In genomic region chr16:47694543-47694942, GRCh38 we compare ENCODE assay signal across 19 cellular contexts.
"Had no signal": no experiment of that assay in that cellular context is flagged by ENCODE, and none has a peak within 500 bp of the region (broad histone marks: within the 10 kb centered on the region; RNA-seq: fewer than 3 reads in every experiment).

No MANE protein-coding gene starts in this region.

- H3K27ac ChIP-seq: lower lobe of right lung, transverse colon, vagina, VCaP had no signal

- H3K4me1 ChIP-seq: lower lobe of right lung, transverse colon, vagina had no signal

- DNase-seq: activated CD4-positive, alpha-beta T cell treated with anti-CD3 and anti-CD28 coated beads, Interleukin-2, amount 50 U/mL, for 4 hours; activated gamma-delta T cell treated with Interleukin-2 at 50 U/mL for 16 hours; activated naive CD8-positive, alpha-beta T cell treated with anti-CD3 and anti-CD28 coated beads for 36 hours; amniotic stem cell; hypothalamus; lower lobe of right lung; stimulated activated CD4-positive, alpha-beta T cell treated with anti-CD3 and anti-CD28 coated beads, Interleukin-12 subunit alpha, Interleukin-12 subunit beta, amount 100 ng/mL, for 4 hours; stimulated activated CD4-positive, alpha-beta T cell treated with anti-CD3 and anti-CD28 coated beads, Interleukin-1b, Interleukin-23, amount 100 ng/mL, for 48 hours; stimulated activated CD8-positive, alpha-beta memory T cell treated with anti-CD3 and anti-CD28 coated beads, Interleukin-4, amount 100 ng/mL, for 48 hours; stimulated activated naive CD4-positive, alpha-beta T cell treated with Interleukin-2 at 50 U/mL for 16 hours; substantia nigra; transverse colon had no signal

- ATAC-seq: lower lobe of right lung; natural killer cell treated with Interleukin-12 subunit alpha and Interleukin-12 subunit beta and Interleukin-15 and Interleukin-18, amount 100 ng/mL, for 72 hours had no signal

- H3K27me3 Mint-ChIP-seq: activated naive CD8-positive, alpha-beta T cell treated with anti-CD3 and anti-CD28 coated beads for 36 hours; natural killer cell treated with Interleukin-12 subunit alpha and Interleukin-12 subunit beta and Interleukin-15 and Interleukin-18, amount 100 ng/mL, for 72 hours had no signal

- H3K27me3 ChIP-seq: transverse colon, vagina had no signal

- FAIRE-seq: frontal cortex, keratinocyte had no signal

- H3K4me3 ChIP-seq: lower lobe of right lung, transverse colon, vagina had no signal

- H3K27ac Mint-ChIP-seq: activated naive CD8-positive, alpha-beta T cell treated with anti-CD3 and anti-CD28 coated beads for 36 hours; activated T-helper 1 cell treated with anti-CD3 and anti-CD28 coated beads, Interleukin-12 subunit alpha, Interleukin-12 subunit beta, Interleukin-2, Interleukin-4 antibody, amounts not matched to agents 30 ng/mL and 10 ng/mL and 1 ng/mL, durations not matched to agents 14 hours and 24 hours and 36 hours; mesothelial cell of epicardium; natural killer cell treated with Interleukin-12 subunit alpha and Interleukin-12 subunit beta and Interleukin-15 and Interleukin-18, amount 100 ng/mL, for 72 hours had no signal

- H3K9me3 Mint-ChIP-seq: activated naive CD8-positive, alpha-beta T cell treated with anti-CD3 and anti-CD28 coated beads for 36 hours; activated T-helper 1 cell treated with anti-CD3 and anti-CD28 coated beads, Interleukin-12 subunit alpha, Interleukin-12 subunit beta, Interleukin-2, Interleukin-4 antibody, amounts not matched to agents 30 ng/mL and 10 ng/mL and 1 ng/mL, durations not matched to agents 14 hours and 24 hours and 36 hours; natural killer cell treated with Interleukin-12 subunit alpha and Interleukin-12 subunit beta and Interleukin-15 and Interleukin-18, amount 100 ng/mL, for 72 hours had no signal

- H3K9me3 ChIP-seq: lower lobe of right lung, transverse colon, vagina had no signal

- H3K4me1 Mint-ChIP-seq: activated naive CD8-positive, alpha-beta T cell treated with anti-CD3 and anti-CD28 coated beads for 36 hours; mesothelial cell of epicardium had no signal

- H3K4me3 Mint-ChIP-seq: activated naive CD8-positive, alpha-beta T cell treated with anti-CD3 and anti-CD28 coated beads for 36 hours; activated T-helper 1 cell treated with anti-CD3 and anti-CD28 coated beads, Interleukin-12 subunit alpha, Interleukin-12 subunit beta, Interleukin-2, Interleukin-4 antibody, amounts not matched to agents 30 ng/mL and 10 ng/mL and 1 ng/mL, durations not matched to agents 14 hours and 24 hours and 36 hours; mesothelial cell of epicardium; natural killer cell treated with Interleukin-12 subunit alpha and Interleukin-12 subunit beta and Interleukin-15 and Interleukin-18, amount 100 ng/mL, for 72 hours had no signal
